24 cellular contexts compared by ENCODE assay signal in the genomic region with DNA sequence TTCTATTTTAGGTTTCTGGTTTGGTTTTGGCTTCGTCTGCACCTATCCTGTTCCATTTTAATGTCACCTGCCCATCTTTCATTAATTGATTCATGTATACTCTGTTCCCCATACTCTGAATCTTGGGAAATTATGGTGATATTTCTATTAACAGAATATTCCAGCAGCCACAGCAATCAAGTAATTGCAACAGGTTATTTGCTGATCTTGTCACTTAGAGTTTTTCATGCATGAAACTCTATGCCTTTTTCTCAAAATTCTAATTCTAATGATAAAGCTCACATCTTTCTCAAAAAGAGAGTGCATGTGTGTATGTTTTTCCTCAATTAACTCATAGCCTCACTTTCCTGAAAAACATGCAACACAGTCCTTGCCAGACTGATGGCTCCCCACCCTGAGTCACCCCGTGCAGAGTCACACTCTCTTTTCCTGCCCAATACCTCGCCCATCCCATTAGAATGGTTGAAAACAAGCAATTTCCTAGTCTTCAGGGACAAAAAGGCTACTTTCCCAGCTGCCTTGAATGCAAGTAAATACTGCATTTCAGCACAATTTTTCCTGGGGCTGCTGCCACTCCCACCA. TPM values are rescaled to one million over a fixed set of nuclear protein-coding genes. Genes with fewer than 3 reads are reported as not detected.
"Had no signal": no experiment of that assay in that cellular context is flagged by ENCODE, and none has a peak within 500 bp of the region (broad histone marks: within the 10 kb centered on the region; RNA-seq: fewer than 3 reads in every experiment).

No MANE protein-coding gene starts in this region.

- H3K36me3 Mint-ChIP-seq: naive thymus-derived CD8-positive, alpha-beta T cell; type B pancreatic cell had no signal

- H3K36me3 ChIP-seq: esophagus squamous epithelium, heart right ventricle, neutrophil, suprapubic skin, thyroid gland had no signal

- H3K4me3 ChIP-seq: esophagus squamous epithelium, heart right ventricle, mucosa of descending colon, suprapubic skin, thyroid gland had no signal

- H3K4me1 Mint-ChIP-seq: naive thymus-derived CD8-positive, alpha-beta T cell had no signal

- DNase-seq: cortex of kidney; effector memory CD4-positive, alpha-beta T cell; esophagus squamous epithelium; foreskin melanocyte; heart right ventricle; islet precursor cell; mucosa of descending colon; naive thymus-derived CD8-positive, alpha-beta T cell; posterior cingulate gyrus; right cardiac atrium; small intestine; stimulated activated CD4-positive, alpha-beta T cell treated with anti-CD3 and anti-CD28 coated beads, Interleukin-12 subunit alpha, Interleukin-12 subunit beta, amount 100 ng/mL, for 4 hours; stimulated activated CD4-positive, alpha-beta T cell treated with anti-CD3 and anti-CD28 coated beads, Interleukin-2, amount 100 ng/mL, for 48 hours; stimulated activated naive CD4-positive, alpha-beta T cell treated with Interleukin-2 at 50 U/mL for 16 hours; thyroid gland had no signal

- H3K9me3 Mint-ChIP-seq: type B pancreatic cell had no signal

- ATAC-seq: heart right ventricle; left lobe of liver; mucosa of descending colon; naive thymus-derived CD8-positive, alpha-beta T cell; right cardiac atrium had no signal

- H3K27ac ChIP-seq: esophagus squamous epithelium, heart right ventricle, neutrophil, suprapubic skin, thyroid gland had no signal

- FAIRE-seq: endometrium, small intestine, urothelium cell line had no signal

- H3K27ac Mint-ChIP-seq: type B pancreatic cell had no signal

- H3K27me3 ChIP-seq: esophagus squamous epithelium, neutrophil, suprapubic skin, thyroid gland had no signal

- H3K4me3 Mint-ChIP-seq: naive thymus-derived CD8-positive, alpha-beta T cell; type B pancreatic cell had no signal

- H3K9me3 ChIP-seq: esophagus squamous epithelium, heart right ventricle, mucosa of descending colon, neutrophil, suprapubic skin, thyroid gland had no signal

- H3K4me1 ChIP-seq: esophagus squamous epithelium, heart right ventricle, suprapubic skin, thyroid gland had no signal

RNA-seq across cellular contexts. Expression of gene GFRA3, which starts 15.6 kb away (rescaled TPM):
- total RNA-seq: glomerular endothelial cell; left lobe of liver; naive thymus-derived CD8-positive, alpha-beta T cell; osteocyte; thyroid gland had no signal
- polyA plus RNA-seq: naive thymus-derived CD8-positive, alpha-beta T cell; neural cell had no signal
